Comparison of ENCODE assay signal across 26 cellular contexts in the genomic region with DNA sequence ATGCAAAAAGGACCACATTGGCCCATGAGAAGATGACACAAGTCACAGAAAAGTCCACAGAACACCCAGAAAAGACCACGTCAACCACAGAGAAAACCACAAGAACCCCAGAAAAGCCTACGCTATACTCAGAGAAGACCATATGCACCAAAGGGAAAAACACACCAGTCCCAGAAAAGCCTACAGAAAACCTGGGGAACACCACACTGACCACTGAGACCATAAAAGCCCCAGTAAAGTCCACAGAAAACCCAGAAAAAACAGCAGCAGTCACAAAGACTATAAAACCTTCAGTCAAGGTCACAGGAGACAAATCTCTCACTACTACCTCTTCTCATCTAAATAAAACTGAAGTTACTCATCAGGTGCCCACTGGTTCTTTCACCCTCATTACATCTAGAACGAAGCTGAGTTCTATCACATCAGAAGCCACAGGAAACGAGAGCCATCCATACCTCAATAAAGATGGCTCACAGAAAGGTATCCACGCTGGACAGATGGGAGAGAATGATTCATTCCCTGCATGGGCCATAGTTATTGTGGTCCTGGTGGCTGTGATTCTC. TPM values are rescaled to one million over a fixed set of nuclear protein-coding genes. Genes with fewer than 3 reads are reported as not detected.
DNase-seq lines count a peak whose midpoint lies in the region; ATAC-seq and TF ChIP-seq lines count a peak whose summit lies in the region.
"Had no signal": no experiment of that assay in that cellular context is flagged by ENCODE, and none has a peak within 500 bp of the region (broad histone marks: within the 10 kb centered on the region; RNA-seq: fewer than 3 reads in every experiment).

No MANE protein-coding gene starts in this region.

- peaks cover 9% of the 10 kb centered on the region for H3K4me1 Mint-ChIP-seq in activated CD4-positive, alpha-beta T cell treated with anti-CD3 and anti-CD28 coated beads for 36 hours
- peaks cover 7% of the 10 kb centered on the region for H3K4me1 Mint-ChIP-seq in activated CD4-positive, alpha-beta T cell treated with anti-CD3 and anti-CD28 coated beads, Interleukin-2, amount 10 ng/mL, durations not matched to agents 7 days and 5 days
- H3K4me1 Mint-ChIP-seq in activated T-helper 17 cell treated with anti-CD3 and anti-CD28 coated beads, Interleukin-2, amount 50 U/mL, for 72 hours = peaks cover 10% of the 10 kb centered on the region
- H3K4me1 Mint-ChIP-seq in stimulated activated memory B cell treated with anti-CD40 and anti-IgM and Interleukin-4, amounts not matched to agents 10 μg/mL and 1 μg/mL and 100 μg/mL, for 72 hours = peaks cover 42% of the 10 kb centered on the region

- POLR2A ChIA-PET in activated CD4-positive, alpha-beta T cell treated with anti-CD3 and anti-CD28 coated beads for 36 hours (lab: Charles Lee) = no interaction called here
- POLR2A ChIA-PET in activated CD4-positive, alpha-beta T cell treated with anti-CD3 and anti-CD28 coated beads, Interleukin-2, amount 10 ng/mL, durations not matched to agents 7 days and 5 days (lab: Charles Lee) = no interaction called here

- peaks cover 24% of the 10 kb centered on the region for H3K27me3 ChIP-seq in brain microvascular endothelial cell (replicated peaks)
- H3K27me3 ChIP-seq: SJSA1 had no signal

- H3K36me3 Mint-ChIP-seq in activated CD4-positive, alpha-beta T cell treated with anti-CD3 and anti-CD28 coated beads for 36 hours (ENCODE audit: low read depth) = no peaks in the 10 kb centered on the region
- H3K36me3 Mint-ChIP-seq in activated CD4-positive, alpha-beta T cell treated with anti-CD3 and anti-CD28 coated beads, Interleukin-2, amount 10 ng/mL, durations not matched to agents 7 days and 5 days (ENCODE audit: low read depth) = no peaks in the 10 kb centered on the region
- H3K36me3 Mint-ChIP-seq in activated T-helper 17 cell treated with anti-CD3 and anti-CD28 coated beads, Interleukin-2, amount 50 U/mL, for 72 hours (ENCODE audit: low read depth) = no peaks in the 10 kb centered on the region
- H3K36me3 Mint-ChIP-seq in stimulated activated memory B cell treated with anti-CD40 and anti-IgM and Interleukin-4, amounts not matched to agents 10 μg/mL and 1 μg/mL and 100 μg/mL, for 72 hours = peaks cover 23% of the 10 kb centered on the region

- ATAC-seq in activated CD4-positive, alpha-beta T cell treated with anti-CD3 and anti-CD28 coated beads for 36 hours = peak; percentile 23
- ATAC-seq in activated T-helper 17 cell treated with anti-CD3 and anti-CD28 coated beads, Interleukin-2, amount 50 U/mL, for 72 hours (replicated peaks) = peak; percentile 50
- peak; percentile 47 for ATAC-seq in stimulated activated memory B cell treated with anti-CD40 and anti-IgM and Interleukin-4, amounts not matched to agents 10 μg/mL and 1 μg/mL and 100 μg/mL, for 72 hours
- ATAC-seq in GM21825 (IDR thresholded peaks at IDR 0.05; ENCODE audit: unreplicated experiment) = no peak
- ATAC-seq: CD8-positive, alpha-beta T cell; HCT116 had no signal

- DNase-seq in activated CD4-positive, alpha-beta T cell treated with anti-CD3 and anti-CD28 coated beads for 36 hours = no peak
- DNase-seq in activated CD4-positive, alpha-beta T cell treated with anti-CD3 and anti-CD28 coated beads, Interleukin-2, amount 10 ng/mL, durations not matched to agents 7 days and 5 days = no peak
- DNase-seq in GM12865 (ENCODE audit: low read depth) (peak; percentile 73), NCI-H510A (lab: John Stamatoyannopoulos, UW) (no peak), brain microvascular endothelial cell (no peak)
- DNase-seq: Caco-2; CD8-positive, alpha-beta T cell; MM.1S; NCI-H2029; NCI-H446; NCI-H526; NCI-H82; Right ventricle myocardium superior; RPMI8226 had no signal

- H3K4me3 Mint-ChIP-seq in activated CD4-positive, alpha-beta T cell treated with anti-CD3 and anti-CD28 coated beads for 36 hours = peak overlapping the region; percentile 3
- no peak overlapping the region for H3K4me3 Mint-ChIP-seq in activated CD4-positive, alpha-beta T cell treated with anti-CD3 and anti-CD28 coated beads, Interleukin-2, amount 10 ng/mL, durations not matched to agents 7 days and 5 days
- H3K4me3 Mint-ChIP-seq in activated T-helper 17 cell treated with anti-CD3 and anti-CD28 coated beads, Interleukin-2, amount 50 U/mL, for 72 hours = no peak overlapping the region
- H3K4me3 Mint-ChIP-seq in stimulated activated memory B cell treated with anti-CD40 and anti-IgM and Interleukin-4, amounts not matched to agents 10 μg/mL and 1 μg/mL and 100 μg/mL, for 72 hours = peak overlapping the region; percentile 6
- H3K4me3 Mint-ChIP-seq: B cell; CD8-positive, alpha-beta T cell; IgD-negative memory B cell had no signal

- CTCF ChIA-PET in activated CD4-positive, alpha-beta T cell treated with anti-CD3 and anti-CD28 coated beads for 36 hours (lab: Charles Lee) = interaction anchor here (0.6 kb wide), 1 partner anchor 469 kb away, joined by 4 read pairs; no protein-coding TSS in a partner anchor
- CTCF ChIA-PET in activated CD4-positive, alpha-beta T cell treated with anti-CD3 and anti-CD28 coated beads, Interleukin-2, amount 10 ng/mL, durations not matched to agents 7 days and 5 days (lab: Charles Lee) = no interaction called here

- intact Hi-C loops in activated CD4-positive, alpha-beta T cell treated with anti-CD3 and anti-CD28 coated beads for 36 hours (cut with DNase I, micrococcal nuclease) = no loop called here

- TF ChIP-seq CTCF in GM12865 (IDR thresholded peaks at IDR 0.05; ENCODE audit: insufficient read depth, low read depth, low read length, missing control alignments) = no peak
- TF ChIP-seq CTCF in brain microvascular endothelial cell (IDR thresholded peaks at IDR 0.05; ENCODE audit: low read depth, low read length, missing control alignments) = no peak

- no peaks in the 10 kb centered on the region for H3K9me3 Mint-ChIP-seq in activated CD4-positive, alpha-beta T cell treated with anti-CD3 and anti-CD28 coated beads for 36 hours (ENCODE audit: low read depth)
- no peaks in the 10 kb centered on the region for H3K9me3 Mint-ChIP-seq in activated CD4-positive, alpha-beta T cell treated with anti-CD3 and anti-CD28 coated beads, Interleukin-2, amount 10 ng/mL, durations not matched to agents 7 days and 5 days
- peaks cover 5% of the 10 kb centered on the region for H3K9me3 Mint-ChIP-seq in activated T-helper 17 cell treated with anti-CD3 and anti-CD28 coated beads, Interleukin-2, amount 50 U/mL, for 72 hours
- H3K9me3 Mint-ChIP-seq in stimulated activated memory B cell treated with anti-CD40 and anti-IgM and Interleukin-4, amounts not matched to agents 10 μg/mL and 1 μg/mL and 100 μg/mL, for 72 hours = peaks cover 14% of the 10 kb centered on the region
- H3K9me3 Mint-ChIP-seq: CD8-positive, alpha-beta T cell; IgD-negative memory B cell had no signal

- in situ Hi-C loops in brain microvascular endothelial cell (cut with HindIII; ENCODE audit: low pct_ligation_motif_present, low sequenced_read_pairs) = no loop called here

- no peaks in the 10 kb centered on the region for H3K36me3 ChIP-seq in brain microvascular endothelial cell (replicated peaks)
- H3K36me3 ChIP-seq: SJSA1 had no signal

- peaks cover 44% of the 10 kb centered on the region for H3K27me3 Mint-ChIP-seq in activated CD4-positive, alpha-beta T cell treated with anti-CD3 and anti-CD28 coated beads for 36 hours
- peaks cover 76% of the 10 kb centered on the region for H3K27me3 Mint-ChIP-seq in activated CD4-positive, alpha-beta T cell treated with anti-CD3 and anti-CD28 coated beads, Interleukin-2, amount 10 ng/mL, durations not matched to agents 7 days and 5 days
- H3K27me3 Mint-ChIP-seq in activated T-helper 17 cell treated with anti-CD3 and anti-CD28 coated beads, Interleukin-2, amount 50 U/mL, for 72 hours = peaks cover 67% of the 10 kb centered on the region
- H3K27me3 Mint-ChIP-seq in stimulated activated memory B cell treated with anti-CD40 and anti-IgM and Interleukin-4, amounts not matched to agents 10 μg/mL and 1 μg/mL and 100 μg/mL, for 72 hours = peaks cover 43% of the 10 kb centered on the region

- H3K27ac Mint-ChIP-seq in activated CD4-positive, alpha-beta T cell treated with anti-CD3 and anti-CD28 coated beads for 36 hours = no peak overlapping the region
- H3K27ac Mint-ChIP-seq in activated CD4-positive, alpha-beta T cell treated with anti-CD3 and anti-CD28 coated beads, Interleukin-2, amount 10 ng/mL, durations not matched to agents 7 days and 5 days = no peak overlapping the region
- no peak overlapping the region for H3K27ac Mint-ChIP-seq in activated T-helper 17 cell treated with anti-CD3 and anti-CD28 coated beads, Interleukin-2, amount 50 U/mL, for 72 hours
- H3K27ac Mint-ChIP-seq in stimulated activated memory B cell treated with anti-CD40 and anti-IgM and Interleukin-4, amounts not matched to agents 10 μg/mL and 1 μg/mL and 100 μg/mL, for 72 hours = peak overlapping the region; percentile 13
- H3K27ac Mint-ChIP-seq: B cell; CD8-positive, alpha-beta T cell had no signal

- no peak overlapping the region for H3K27ac ChIP-seq in brain microvascular endothelial cell
- H3K27ac ChIP-seq: 22Rv1, C4-2B, HL-60, KMS-11, SJSA1 had no signal

- no peak overlapping the region for H3K4me3 ChIP-seq in GM12865 (ENCODE audit: low read depth, low read length)
- no peak overlapping the region for H3K4me3 ChIP-seq in brain microvascular endothelial cell (ENCODE audit: low read depth, low read length)
- H3K4me3 ChIP-seq: SJSA1 had no signal

RNA-seq across cellular contexts. Expression of a gene that starts 11.2 kb away (rescaled TPM):
- total RNA-seq in activated CD4-positive, alpha-beta T cell treated with anti-CD3 and anti-CD28 coated beads for 36 hours = not detected
- not detected for total RNA-seq in activated CD4-positive, alpha-beta T cell treated with anti-CD3 and anti-CD28 coated beads, Interleukin-2, amount 10 ng/mL, durations not matched to agents 7 days and 5 days
- total RNA-seq in activated T-helper 17 cell treated with anti-CD3 and anti-CD28 coated beads, Interleukin-2, amount 50 U/mL, for 72 hours = not detected
- total RNA-seq: B cell; Caco-2; CD8-positive, alpha-beta T cell; Right ventricle myocardium superior; SJSA1 had no signal

RNA-seq across cellular contexts. Expression of a gene that starts 20.0 kb away (rescaled TPM):
- not detected for total RNA-seq in activated CD4-positive, alpha-beta T cell treated with anti-CD3 and anti-CD28 coated beads for 36 hours
- total RNA-seq in activated CD4-positive, alpha-beta T cell treated with anti-CD3 and anti-CD28 coated beads, Interleukin-2, amount 10 ng/mL, durations not matched to agents 7 days and 5 days = not detected
- total RNA-seq in activated T-helper 17 cell treated with anti-CD3 and anti-CD28 coated beads, Interleukin-2, amount 50 U/mL, for 72 hours = not detected
- total RNA-seq: B cell; CD8-positive, alpha-beta T cell; H1; Right ventricle myocardium superior; SJSA1 had no signal

RNA-seq across cellular contexts. Expression of a gene that starts 31.5 kb away (rescaled TPM):
- total RNA-seq in activated CD4-positive, alpha-beta T cell treated with anti-CD3 and anti-CD28 coated beads for 36 hours = not detected
- total RNA-seq in activated CD4-positive, alpha-beta T cell treated with anti-CD3 and anti-CD28 coated beads, Interleukin-2, amount 10 ng/mL, durations not matched to agents 7 days and 5 days = not detected
- not detected for total RNA-seq in activated T-helper 17 cell treated with anti-CD3 and anti-CD28 coated beads, Interleukin-2, amount 50 U/mL, for 72 hours
- total RNA-seq: B cell; Caco-2; CD8-positive, alpha-beta T cell; H1; Right ventricle myocardium superior; SJSA1 had no signal

RNA-seq across cellular contexts. Expression of a gene that starts 38.0 kb away (rescaled TPM):
- 10 to 100 TPM; 68.1 to 81.1 TPM for total RNA-seq in activated CD4-positive, alpha-beta T cell treated with anti-CD3 and anti-CD28 coated beads for 36 hours
- total RNA-seq in activated CD4-positive, alpha-beta T cell treated with anti-CD3 and anti-CD28 coated beads, Interleukin-2, amount 10 ng/mL, durations not matched to agents 7 days and 5 days = 10 to 100 TPM; 34.3 to 40.2 TPM
- 10 to 100 TPM; 50.5 to 64.4 TPM for total RNA-seq in activated T-helper 17 cell treated with anti-CD3 and anti-CD28 coated beads, Interleukin-2, amount 50 U/mL, for 72 hours

RNA-seq across cellular contexts. Expression of a gene that starts 44.0 kb away (rescaled TPM):
- 10 to 100 TPM; 35.9 to 40.9 TPM for total RNA-seq in activated CD4-positive, alpha-beta T cell treated with anti-CD3 and anti-CD28 coated beads for 36 hours
- total RNA-seq in activated CD4-positive, alpha-beta T cell treated with anti-CD3 and anti-CD28 coated beads, Interleukin-2, amount 10 ng/mL, durations not matched to agents 7 days and 5 days = 10 to 100 TPM; 28.5 to 34.1 TPM
- 10 to 100 TPM; 34.3 to 39.9 TPM for total RNA-seq in activated T-helper 17 cell treated with anti-CD3 and anti-CD28 coated beads, Interleukin-2, amount 50 U/mL, for 72 hours

Comparison
In these comparisons a context has a peak if more than half of its experiments do, and no peak if none do; other contexts are left out.
1. H3K4me3 Mint-ChIP-seq: peak in activated CD4-positive, alpha-beta T cell treated with anti-CD3 and anti-CD28 coated beads for 36 hours (single experiment) and stimulated activated memory B cell treated with anti-CD40 and anti-IgM and Interleukin-4, amounts not matched to agents 10 μg/mL and 1 μg/mL and 100 μg/mL, for 72 hours (single experiment); none in activated CD4-positive, alpha-beta T cell treated with anti-CD3 and anti-CD28 coated beads, Interleukin-2, amount 10 ng/mL, durations not matched to agents 7 days and 5 days (single experiment) and activated T-helper 17 cell treated with anti-CD3 and anti-CD28 coated beads, Interleukin-2, amount 50 U/mL, for 72 hours (single experiment).